Comparison of ENCODE assay signal across 1 cellular context in genomic region chr20:50309280-50309763, GRCh38.
TF ChIP-seq lines count a peak whose summit lies in the region.

No MANE protein-coding gene starts in this region.

TF ChIP-seq in WTC11, 78 proteins besides CTCF, POLR2A, EP300 and RAD21 (continued from another document):
- TF ChIP-seq NR3C1 (CRISPR knock-in tag; conservative IDR thresholded peaks at IDR 0.05; ENCODE audit: low read depth) (no peak), MAX (CRISPR knock-in tag; IDR thresholded peaks at IDR 0.05) (no peak), ZNF512 (CRISPR knock-in tag; IDR thresholded peaks at IDR 0.05; ENCODE audit: borderline replicate concordance) (no peak), ZNF532 (CRISPR knock-in tag; IDR thresholded peaks at IDR 0.05; ENCODE audit: borderline replicate concordance) (no peak), JUN (CRISPR knock-in tag; IDR thresholded peaks at IDR 0.05) (no peak), ZNF138 (CRISPR knock-in tag; conservative IDR thresholded peaks at IDR 0.05) (no peak), AR (CRISPR knock-in tag; IDR thresholded peaks at IDR 0.05) (no peak)
